In the genomic region with DNA sequence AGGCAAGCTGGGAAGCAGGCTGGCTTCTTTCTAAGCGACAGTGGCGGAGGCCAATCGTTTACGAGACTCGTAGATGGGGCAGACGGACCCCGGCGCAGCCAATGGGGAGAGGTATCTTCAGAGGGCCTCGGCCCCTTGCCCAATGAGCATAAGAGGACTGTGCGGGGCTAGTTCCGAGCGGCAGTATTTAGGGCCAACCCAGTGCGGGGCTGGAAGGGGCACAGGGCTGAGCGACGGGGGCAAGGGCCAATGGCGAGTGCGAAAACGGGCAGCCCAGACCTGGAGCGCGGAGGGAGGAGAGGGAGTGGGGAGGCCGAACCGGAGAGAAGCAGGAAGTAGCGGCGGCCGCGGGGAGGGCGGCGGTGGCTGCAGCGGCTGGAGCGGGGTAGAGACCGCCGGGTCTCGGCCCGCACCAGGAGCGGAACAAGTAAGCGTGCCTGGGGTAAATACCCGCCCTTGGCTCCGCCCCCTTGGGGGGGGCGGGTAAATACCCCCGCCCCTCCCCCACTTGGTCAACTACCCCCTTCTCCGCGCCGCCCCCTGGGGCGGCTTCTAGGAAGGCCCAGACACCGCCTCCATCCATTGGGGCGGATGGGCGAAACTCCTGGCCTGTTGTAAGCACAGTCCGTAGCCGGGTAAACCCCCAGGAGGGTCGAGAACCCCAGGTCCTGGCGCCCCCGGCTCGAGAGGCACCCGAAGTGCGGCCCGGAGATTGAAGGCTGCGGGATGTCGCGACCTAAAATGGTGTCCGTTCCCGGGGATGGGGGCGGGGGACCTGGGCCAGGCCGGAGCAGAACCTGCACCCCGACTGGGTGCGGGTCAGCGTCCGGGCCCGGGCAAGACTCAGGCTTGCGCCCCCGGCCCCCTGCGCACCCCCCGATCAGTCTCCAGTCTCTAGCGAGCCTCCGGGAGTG, we compare ENCODE assay signal across 8 cellular contexts. TPM values are rescaled to one million over a fixed set of nuclear protein-coding genes. Genes with fewer than 3 reads are reported as not detected.
DNase-seq lines count a peak whose midpoint lies in the region; ATAC-seq lines count a peak whose summit lies in the region.

A gene with protein sequence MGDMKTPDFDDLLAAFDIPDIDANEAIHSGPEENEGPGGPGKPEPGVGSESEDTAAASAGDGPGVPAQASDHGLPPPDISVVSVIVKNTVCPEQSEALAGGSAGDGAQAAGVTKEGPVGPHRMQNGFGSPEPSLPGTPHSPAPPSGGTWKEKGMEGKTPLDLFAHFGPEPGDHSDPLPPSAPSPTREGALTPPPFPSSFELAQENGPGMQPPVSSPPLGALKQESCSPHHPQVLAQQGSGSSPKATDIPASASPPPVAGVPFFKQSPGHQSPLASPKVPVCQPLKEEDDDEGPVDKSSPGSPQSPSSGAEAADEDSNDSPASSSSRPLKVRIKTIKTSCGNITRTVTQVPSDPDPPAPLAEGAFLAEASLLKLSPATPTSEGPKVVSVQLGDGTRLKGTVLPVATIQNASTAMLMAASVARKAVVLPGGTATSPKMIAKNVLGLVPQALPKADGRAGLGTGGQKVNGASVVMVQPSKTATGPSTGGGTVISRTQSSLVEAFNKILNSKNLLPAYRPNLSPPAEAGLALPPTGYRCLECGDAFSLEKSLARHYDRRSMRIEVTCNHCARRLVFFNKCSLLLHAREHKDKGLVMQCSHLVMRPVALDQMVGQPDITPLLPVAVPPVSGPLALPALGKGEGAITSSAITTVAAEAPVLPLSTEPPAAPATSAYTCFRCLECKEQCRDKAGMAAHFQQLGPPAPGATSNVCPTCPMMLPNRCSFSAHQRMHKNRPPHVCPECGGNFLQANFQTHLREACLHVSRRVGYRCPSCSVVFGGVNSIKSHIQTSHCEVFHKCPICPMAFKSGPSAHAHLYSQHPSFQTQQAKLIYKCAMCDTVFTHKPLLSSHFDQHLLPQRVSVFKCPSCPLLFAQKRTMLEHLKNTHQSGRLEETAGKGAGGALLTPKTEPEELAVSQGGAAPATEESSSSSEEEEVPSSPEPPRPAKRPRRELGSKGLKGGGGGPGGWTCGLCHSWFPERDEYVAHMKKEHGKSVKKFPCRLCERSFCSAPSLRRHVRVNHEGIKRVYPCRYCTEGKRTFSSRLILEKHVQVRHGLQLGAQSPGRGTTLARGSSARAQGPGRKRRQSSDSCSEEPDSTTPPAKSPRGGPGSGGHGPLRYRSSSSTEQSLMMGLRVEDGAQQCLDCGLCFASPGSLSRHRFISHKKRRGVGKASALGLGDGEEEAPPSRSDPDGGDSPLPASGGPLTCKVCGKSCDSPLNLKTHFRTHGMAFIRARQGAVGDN (plus strand): TSS at position 331 of the 914 bp plus-strand sequence. CDS start 3,993 bp downstream, outside the sequence.

- DNase-seq in COLO829 (ENCODE audit: low spot score), result peak; percentile 98
- DNase-seq in HT1080 (ENCODE audit: low read depth), result peak; percentile 100
- DNase-seq in NOMO-1 treated with DMSO at 0.1 percent for 48 hours (lab: John Stamatoyannopoulos, UW; ENCODE audit: unreplicated experiment), result peak; percentile 100
- DNase-seq in activated CD8-positive, alpha-beta memory T cell treated with anti-CD3 and anti-CD28 coated beads for 4 hours (ENCODE audit: low read depth in 2 of 2), result peak; percentile 96
- DNase-seq in effector memory CD4-positive, alpha-beta T cell, result peak; percentile 96 to 98 (median 98)
- peak; percentile 100 for DNase-seq in lung microvascular endothelial cell (ENCODE audit: low read depth in 2 of 2)
- DNase-seq in stimulated activated CD4-positive, alpha-beta T cell treated with anti-CD3 and anti-CD28 coated beads, TNF-alpha, amount 100 ng/mL, for 48 hours (ENCODE audit: low read depth in 3 of 3), result peak; percentile 98 to 99 (median 98)

- no peaks in the 10 kb centered on the region for H3K9me3 ChIP-seq in effector memory CD4-positive, alpha-beta T cell (ENCODE audit: control insufficient read depth, low read length)

- H3K4me3 ChIP-seq in effector memory CD4-positive, alpha-beta T cell (ENCODE audit: insufficient read depth, low read depth, low read length, poor library complexity, severe bottlenecking), result peak within 1 kb of the TSS; percentile 71

- ATAC-seq in GM21360 (IDR thresholded peaks at IDR 0.05; ENCODE audit: unreplicated experiment), result peak; percentile 76

- H3K27me3 ChIP-seq in effector memory CD4-positive, alpha-beta T cell (replicated peaks; ENCODE audit: control insufficient read depth, insufficient read depth, low read length, poor library complexity, severe bottlenecking), result no peaks in the 10 kb centered on the region

- H3K36me3 ChIP-seq in effector memory CD4-positive, alpha-beta T cell (ENCODE audit: control insufficient read depth, insufficient read depth, low read length), result peaks cover 15% of the 10 kb centered on the region

- H3K4me1 ChIP-seq in effector memory CD4-positive, alpha-beta T cell (ENCODE audit: control insufficient read depth, insufficient read depth, low read length, poor library complexity, severe bottlenecking), result peaks cover 11% of the 10 kb centered on the region

- peak within 1 kb of the TSS; percentile 89 for H3K27ac ChIP-seq in effector memory CD4-positive, alpha-beta T cell (ENCODE audit: insufficient read depth, low read length, poor library complexity, severe bottlenecking)

RNA-seq across cellular contexts. Expression of the gene that starts here (rescaled TPM):
- total RNA-seq in HT1080 (2014; rRNA removed; shearing (Covaris generic)), result 17.6 and 22.2 TPM in 2 replicates
- 12.8 and 15.2 TPM in 2 replicates for polyA plus RNA-seq in HT1080 (2015; cell fraction: cytosol; rRNA removed)
- polyA plus RNA-seq in HT1080 (2015; cell fraction: nucleus; rRNA removed), result 24.1 and 26.4 TPM in 2 replicates
- 5.7 and 7.1 TPM in 2 replicates for total RNA-seq in lung microvascular endothelial cell

Comparison
In these comparisons a context has a peak if more than half of its experiments do, and no peak if none do; other contexts are left out.
1. Peak in every context shown above with its lines: DNase-seq, ATAC-seq, H3K4me3 ChIP-seq and H3K27ac ChIP-seq.